ENCODE assay signal across 1 cellular context in the genomic region with DNA sequence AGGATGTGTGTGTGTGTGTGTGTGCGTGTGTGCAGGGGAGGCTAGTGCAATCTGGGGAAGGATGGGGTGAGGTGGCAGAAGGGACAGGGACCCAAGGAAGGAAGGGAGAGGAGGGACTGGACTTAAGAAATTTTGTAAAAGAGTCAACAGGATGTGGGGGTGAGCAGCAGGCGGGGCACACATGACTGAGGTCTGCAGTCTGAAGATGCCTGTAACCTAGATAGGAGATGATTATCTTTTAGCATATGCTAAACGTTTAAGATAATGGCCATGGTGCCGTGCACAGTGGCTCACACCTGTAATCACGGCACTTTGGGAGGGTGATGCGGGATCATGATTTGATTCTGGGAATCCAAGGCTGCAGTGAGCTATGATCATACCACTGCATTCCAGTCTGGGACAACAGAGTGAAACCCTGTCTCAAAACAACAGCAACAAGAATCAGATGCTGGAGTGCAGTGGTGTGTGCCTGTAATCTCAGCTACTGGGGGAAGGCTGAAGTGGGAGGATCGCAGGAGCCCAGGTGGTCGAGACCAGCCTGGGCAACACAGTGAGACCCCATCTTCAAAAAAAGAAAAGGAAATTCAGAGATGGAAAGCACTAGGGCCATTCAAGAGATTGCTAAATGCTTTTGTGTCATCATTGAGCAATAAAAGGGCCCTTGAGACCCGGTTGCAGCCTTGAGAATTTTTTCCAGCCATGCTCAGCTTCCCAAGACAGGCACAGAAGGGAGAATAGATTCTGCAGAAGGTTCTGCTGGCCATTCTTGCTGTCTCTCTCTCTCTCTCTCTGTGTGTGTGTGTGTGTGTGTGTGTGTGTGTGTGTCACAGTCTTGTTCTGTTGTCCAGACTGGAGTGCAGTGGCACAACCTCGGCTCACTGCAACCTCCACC.
TF ChIP-seq lines count a peak whose summit lies in the region.

No MANE protein-coding gene starts in this region.

TF ChIP-seq in K562, 482 proteins besides CTCF, POLR2A, EP300 and RAD21 (continued from another document and continues in another):
- TF ChIP-seq, protein P1, sequence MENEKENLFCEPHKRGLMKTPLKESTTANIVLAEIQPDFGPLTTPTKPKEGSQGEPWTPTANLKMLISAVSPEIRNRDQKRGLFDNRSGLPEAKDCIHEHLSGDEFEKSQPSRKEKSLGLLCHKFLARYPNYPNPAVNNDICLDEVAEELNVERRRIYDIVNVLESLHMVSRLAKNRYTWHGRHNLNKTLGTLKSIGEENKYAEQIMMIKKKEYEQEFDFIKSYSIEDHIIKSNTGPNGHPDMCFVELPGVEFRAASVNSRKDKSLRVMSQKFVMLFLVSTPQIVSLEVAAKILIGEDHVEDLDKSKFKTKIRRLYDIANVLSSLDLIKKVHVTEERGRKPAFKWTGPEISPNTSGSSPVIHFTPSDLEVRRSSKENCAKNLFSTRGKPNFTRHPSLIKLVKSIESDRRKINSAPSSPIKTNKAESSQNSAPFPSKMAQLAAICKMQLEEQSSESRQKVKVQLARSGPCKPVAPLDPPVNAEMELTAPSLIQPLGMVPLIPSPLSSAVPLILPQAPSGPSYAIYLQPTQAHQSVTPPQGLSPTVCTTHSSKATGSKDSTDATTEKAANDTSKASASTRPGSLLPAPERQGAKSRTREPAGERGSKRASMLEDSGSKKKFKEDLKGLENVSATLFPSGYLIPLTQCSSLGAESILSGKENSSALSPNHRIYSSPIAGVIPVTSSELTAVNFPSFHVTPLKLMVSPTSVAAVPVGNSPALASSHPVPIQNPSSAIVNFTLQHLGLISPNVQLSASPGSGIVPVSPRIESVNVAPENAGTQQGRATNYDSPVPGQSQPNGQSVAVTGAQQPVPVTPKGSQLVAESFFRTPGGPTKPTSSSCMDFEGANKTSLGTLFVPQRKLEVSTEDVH (IDR thresholded peaks at IDR 0.05; ENCODE audit: low read depth, partially characterized antibody) = no peak
- TF ChIP-seq TAF9B (IDR thresholded peaks at IDR 0.05; ENCODE audit: partially characterized antibody) = no peak
- TF ChIP-seq SMC3 (conservative IDR thresholded peaks at IDR 0.05; ENCODE audit: insufficient read depth, low read depth, low read length) = no peak
- TF ChIP-seq BHLHE40 (IDR thresholded peaks at IDR 0.05; ENCODE audit: low read length) = no peak
- TF ChIP-seq CSDE1 (IDR thresholded peaks at IDR 0.05) = no peak
- 0 out of 4 replicates have a peak, but pooled peaks of 1 of the 2 experiments have one; percentile 37 for TF ChIP-seq MAZ (CRISPR knock-in tag; conservative IDR thresholded peaks at IDR 0.05 in 1 of 2, IDR thresholded peaks at IDR 0.05 in 1 of 2)
- TF ChIP-seq, protein P2, sequence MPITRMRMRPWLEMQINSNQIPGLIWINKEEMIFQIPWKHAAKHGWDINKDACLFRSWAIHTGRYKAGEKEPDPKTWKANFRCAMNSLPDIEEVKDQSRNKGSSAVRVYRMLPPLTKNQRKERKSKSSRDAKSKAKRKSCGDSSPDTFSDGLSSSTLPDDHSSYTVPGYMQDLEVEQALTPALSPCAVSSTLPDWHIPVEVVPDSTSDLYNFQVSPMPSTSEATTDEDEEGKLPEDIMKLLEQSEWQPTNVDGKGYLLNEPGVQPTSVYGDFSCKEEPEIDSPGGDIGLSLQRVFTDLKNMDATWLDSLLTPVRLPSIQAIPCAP (CRISPR knock-in tag; IDR thresholded peaks at IDR 0.05; ENCODE audit: borderline replicate concordance) = no peak
- TF ChIP-seq, protein P3, sequence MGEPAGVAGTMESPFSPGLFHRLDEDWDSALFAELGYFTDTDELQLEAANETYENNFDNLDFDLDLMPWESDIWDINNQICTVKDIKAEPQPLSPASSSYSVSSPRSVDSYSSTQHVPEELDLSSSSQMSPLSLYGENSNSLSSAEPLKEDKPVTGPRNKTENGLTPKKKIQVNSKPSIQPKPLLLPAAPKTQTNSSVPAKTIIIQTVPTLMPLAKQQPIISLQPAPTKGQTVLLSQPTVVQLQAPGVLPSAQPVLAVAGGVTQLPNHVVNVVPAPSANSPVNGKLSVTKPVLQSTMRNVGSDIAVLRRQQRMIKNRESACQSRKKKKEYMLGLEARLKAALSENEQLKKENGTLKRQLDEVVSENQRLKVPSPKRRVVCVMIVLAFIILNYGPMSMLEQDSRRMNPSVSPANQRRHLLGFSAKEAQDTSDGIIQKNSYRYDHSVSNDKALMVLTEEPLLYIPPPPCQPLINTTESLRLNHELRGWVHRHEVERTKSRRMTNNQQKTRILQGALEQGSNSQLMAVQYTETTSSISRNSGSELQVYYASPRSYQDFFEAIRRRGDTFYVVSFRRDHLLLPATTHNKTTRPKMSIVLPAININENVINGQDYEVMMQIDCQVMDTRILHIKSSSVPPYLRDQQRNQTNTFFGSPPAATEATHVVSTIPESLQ (CRISPR knock-in tag; IDR thresholded peaks at IDR 0.05) = no peak
- TF ChIP-seq GATAD2A (IDR thresholded peaks at IDR 0.05) = no peak
- TF ChIP-seq, protein P4, sequence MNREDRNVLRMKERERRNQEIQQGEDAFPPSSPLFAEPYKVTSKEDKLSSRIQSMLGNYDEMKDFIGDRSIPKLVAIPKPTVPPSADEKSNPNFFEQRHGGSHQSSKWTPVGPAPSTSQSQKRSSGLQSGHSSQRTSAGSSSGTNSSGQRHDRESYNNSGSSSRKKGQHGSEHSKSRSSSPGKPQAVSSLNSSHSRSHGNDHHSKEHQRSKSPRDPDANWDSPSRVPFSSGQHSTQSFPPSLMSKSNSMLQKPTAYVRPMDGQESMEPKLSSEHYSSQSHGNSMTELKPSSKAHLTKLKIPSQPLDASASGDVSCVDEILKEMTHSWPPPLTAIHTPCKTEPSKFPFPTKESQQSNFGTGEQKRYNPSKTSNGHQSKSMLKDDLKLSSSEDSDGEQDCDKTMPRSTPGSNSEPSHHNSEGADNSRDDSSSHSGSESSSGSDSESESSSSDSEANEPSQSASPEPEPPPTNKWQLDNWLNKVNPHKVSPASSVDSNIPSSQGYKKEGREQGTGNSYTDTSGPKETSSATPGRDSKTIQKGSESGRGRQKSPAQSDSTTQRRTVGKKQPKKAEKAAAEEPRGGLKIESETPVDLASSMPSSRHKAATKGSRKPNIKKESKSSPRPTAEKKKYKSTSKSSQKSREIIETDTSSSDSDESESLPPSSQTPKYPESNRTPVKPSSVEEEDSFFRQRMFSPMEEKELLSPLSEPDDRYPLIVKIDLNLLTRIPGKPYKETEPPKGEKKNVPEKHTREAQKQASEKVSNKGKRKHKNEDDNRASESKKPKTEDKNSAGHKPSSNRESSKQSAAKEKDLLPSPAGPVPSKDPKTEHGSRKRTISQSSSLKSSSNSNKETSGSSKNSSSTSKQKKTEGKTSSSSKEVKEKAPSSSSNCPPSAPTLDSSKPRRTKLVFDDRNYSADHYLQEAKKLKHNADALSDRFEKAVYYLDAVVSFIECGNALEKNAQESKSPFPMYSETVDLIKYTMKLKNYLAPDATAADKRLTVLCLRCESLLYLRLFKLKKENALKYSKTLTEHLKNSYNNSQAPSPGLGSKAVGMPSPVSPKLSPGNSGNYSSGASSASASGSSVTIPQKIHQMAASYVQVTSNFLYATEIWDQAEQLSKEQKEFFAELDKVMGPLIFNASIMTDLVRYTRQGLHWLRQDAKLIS (CRISPR knock-in tag; IDR thresholded peaks at IDR 0.05) = no peak
- TF ChIP-seq, protein P5, sequence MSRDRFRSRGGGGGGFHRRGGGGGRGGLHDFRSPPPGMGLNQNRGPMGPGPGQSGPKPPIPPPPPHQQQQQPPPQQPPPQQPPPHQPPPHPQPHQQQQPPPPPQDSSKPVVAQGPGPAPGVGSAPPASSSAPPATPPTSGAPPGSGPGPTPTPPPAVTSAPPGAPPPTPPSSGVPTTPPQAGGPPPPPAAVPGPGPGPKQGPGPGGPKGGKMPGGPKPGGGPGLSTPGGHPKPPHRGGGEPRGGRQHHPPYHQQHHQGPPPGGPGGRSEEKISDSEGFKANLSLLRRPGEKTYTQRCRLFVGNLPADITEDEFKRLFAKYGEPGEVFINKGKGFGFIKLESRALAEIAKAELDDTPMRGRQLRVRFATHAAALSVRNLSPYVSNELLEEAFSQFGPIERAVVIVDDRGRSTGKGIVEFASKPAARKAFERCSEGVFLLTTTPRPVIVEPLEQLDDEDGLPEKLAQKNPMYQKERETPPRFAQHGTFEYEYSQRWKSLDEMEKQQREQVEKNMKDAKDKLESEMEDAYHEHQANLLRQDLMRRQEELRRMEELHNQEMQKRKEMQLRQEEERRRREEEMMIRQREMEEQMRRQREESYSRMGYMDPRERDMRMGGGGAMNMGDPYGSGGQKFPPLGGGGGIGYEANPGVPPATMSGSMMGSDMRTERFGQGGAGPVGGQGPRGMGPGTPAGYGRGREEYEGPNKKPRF (IDR thresholded peaks at IDR 0.05; ENCODE audit: low read depth, low read length) = no peak
- TF ChIP-seq, protein P6, sequence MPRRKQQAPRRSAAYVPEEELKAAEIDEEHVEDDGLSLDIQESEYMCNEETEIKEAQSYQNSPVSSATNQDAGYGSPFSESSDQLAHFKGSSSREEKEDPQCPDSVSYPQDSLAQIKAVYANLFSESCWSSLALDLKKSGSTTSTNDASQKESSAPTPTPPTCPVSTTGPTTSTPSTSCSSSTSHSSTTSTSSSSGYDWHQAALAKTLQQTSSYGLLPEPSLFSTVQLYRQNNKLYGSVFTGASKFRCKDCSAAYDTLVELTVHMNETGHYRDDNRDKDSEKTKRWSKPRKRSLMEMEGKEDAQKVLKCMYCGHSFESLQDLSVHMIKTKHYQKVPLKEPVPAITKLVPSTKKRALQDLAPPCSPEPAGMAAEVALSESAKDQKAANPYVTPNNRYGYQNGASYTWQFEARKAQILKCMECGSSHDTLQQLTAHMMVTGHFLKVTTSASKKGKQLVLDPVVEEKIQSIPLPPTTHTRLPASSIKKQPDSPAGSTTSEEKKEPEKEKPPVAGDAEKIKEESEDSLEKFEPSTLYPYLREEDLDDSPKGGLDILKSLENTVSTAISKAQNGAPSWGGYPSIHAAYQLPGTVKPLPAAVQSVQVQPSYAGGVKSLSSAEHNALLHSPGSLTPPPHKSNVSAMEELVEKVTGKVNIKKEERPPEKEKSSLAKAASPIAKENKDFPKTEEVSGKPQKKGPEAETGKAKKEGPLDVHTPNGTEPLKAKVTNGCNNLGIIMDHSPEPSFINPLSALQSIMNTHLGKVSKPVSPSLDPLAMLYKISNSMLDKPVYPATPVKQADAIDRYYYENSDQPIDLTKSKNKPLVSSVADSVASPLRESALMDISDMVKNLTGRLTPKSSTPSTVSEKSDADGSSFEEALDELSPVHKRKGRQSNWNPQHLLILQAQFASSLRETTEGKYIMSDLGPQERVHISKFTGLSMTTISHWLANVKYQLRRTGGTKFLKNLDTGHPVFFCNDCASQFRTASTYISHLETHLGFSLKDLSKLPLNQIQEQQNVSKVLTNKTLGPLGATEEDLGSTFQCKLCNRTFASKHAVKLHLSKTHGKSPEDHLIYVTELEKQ (CRISPR knock-in tag; IDR thresholded peaks at IDR 0.05) = no peak
- TF ChIP-seq, protein P7, sequence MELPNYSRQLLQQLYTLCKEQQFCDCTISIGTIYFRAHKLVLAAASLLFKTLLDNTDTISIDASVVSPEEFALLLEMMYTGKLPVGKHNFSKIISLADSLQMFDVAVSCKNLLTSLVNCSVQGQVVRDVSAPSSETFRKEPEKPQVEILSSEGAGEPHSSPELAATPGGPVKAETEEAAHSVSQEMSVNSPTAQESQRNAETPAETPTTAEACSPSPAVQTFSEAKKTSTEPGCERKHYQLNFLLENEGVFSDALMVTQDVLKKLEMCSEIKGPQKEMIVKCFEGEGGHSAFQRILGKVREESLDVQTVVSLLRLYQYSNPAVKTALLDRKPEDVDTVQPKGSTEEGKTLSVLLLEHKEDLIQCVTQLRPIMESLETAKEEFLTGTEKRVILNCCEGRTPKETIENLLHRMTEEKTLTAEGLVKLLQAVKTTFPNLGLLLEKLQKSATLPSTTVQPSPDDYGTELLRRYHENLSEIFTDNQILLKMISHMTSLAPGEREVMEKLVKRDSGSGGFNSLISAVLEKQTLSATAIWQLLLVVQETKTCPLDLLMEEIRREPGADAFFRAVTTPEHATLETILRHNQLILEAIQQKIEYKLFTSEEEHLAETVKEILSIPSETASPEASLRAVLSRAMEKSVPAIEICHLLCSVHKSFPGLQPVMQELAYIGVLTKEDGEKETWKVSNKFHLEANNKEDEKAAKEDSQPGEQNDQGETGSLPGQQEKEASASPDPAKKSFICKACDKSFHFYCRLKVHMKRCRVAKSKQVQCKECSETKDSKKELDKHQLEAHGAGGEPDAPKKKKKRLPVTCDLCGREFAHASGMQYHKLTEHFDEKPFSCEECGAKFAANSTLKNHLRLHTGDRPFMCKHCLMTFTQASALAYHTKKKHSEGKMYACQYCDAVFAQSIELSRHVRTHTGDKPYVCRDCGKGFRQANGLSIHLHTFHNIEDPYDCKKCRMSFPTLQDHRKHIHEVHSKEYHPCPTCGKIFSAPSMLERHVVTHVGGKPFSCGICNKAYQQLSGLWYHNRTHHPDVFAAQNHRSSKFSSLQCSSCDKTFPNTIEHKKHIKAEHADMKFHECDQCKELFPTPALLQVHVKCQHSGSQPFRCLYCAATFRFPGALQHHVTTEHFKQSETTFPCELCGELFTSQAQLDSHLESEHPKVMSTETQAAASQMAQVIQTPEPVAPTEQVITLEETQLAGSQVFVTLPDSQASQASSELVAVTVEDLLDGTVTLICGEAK (IDR thresholded peaks at IDR 0.05) = no peak
- TF ChIP-seq, protein P7 (CRISPR knock-in tag; IDR thresholded peaks at IDR 0.05) = no peak
- no peak for TF ChIP-seq RHOXF2B (CRISPR knock-in tag; conservative IDR thresholded peaks at IDR 0.05)
- TF ChIP-seq ZBED1 (IDR thresholded peaks at IDR 0.05) = no peak
- peak; percentile 28; the same call in 1 of the 2 replicates for TF ChIP-seq SOX6 (IDR thresholded peaks at IDR 0.05)
- no peak for TF ChIP-seq ZNF384 (IDR thresholded peaks at IDR 0.05; ENCODE audit: low read depth, low read length)
